1 cellular context compared by ENCODE assay signal in the genomic region with DNA sequence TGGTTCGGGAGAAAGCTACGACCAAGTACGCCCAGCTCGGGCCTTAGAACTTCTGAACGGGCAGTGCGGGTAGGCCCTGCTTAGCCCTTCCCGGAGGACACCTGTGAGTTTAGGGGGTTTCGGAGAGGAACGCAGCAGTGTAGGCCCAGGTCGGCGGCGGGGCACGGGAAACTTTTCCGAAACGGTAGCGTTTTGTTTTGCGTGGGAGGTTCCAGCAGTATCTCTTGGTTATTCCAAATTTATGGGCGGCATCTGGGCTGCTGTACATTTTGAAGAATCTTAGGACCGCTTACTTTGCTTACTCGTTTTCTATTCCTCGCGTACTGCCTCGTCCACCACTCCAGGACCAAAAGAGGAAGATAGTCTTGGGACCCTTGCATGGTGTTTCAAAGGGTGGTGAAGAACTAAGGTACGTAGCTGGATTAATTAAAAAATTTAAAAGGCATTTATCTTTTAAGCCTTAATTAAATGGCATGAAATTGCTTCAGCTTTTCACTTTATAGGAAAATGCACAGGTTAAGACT.
TF ChIP-seq lines count a peak whose summit lies in the region.

No MANE protein-coding gene starts in this region.

TF ChIP-seq in GM12878, 131 proteins besides CTCF, POLR2A, EP300 and RAD21 (continued from another document):
- peak; percentile 30; the same call in 1 of the 2 replicates for TF ChIP-seq MLLT1 (IDR thresholded peaks at IDR 0.05)
- TF ChIP-seq NKRF (conservative IDR thresholded peaks at IDR 0.05): 0 out of 2 replicates have a peak, but pooled peaks have one; percentile 14
- TF ChIP-seq ZBTB40 (IDR thresholded peaks at IDR 0.05; ENCODE audit: borderline replicate concordance): peak; percentile 69; the same call in 1 of the 2 replicates
- TF ChIP-seq GATAD2B (conservative IDR thresholded peaks at IDR 0.05; ENCODE audit: low read depth): peak; percentile 48; the same call in 1 of the 2 replicates
- TF ChIP-seq RAD51 (IDR thresholded peaks at IDR 0.05): no peak
- peak; percentile 71; the same call in 1 of the 2 replicates for TF ChIP-seq LARP7 (IDR thresholded peaks at IDR 0.05)
- TF ChIP-seq FOXK2 (IDR thresholded peaks at IDR 0.05): no peak
- peak; percentile 70 for TF ChIP-seq KLF5 (IDR thresholded peaks at IDR 0.05; ENCODE audit: partially characterized antibody)
- TF ChIP-seq, protein P1, sequence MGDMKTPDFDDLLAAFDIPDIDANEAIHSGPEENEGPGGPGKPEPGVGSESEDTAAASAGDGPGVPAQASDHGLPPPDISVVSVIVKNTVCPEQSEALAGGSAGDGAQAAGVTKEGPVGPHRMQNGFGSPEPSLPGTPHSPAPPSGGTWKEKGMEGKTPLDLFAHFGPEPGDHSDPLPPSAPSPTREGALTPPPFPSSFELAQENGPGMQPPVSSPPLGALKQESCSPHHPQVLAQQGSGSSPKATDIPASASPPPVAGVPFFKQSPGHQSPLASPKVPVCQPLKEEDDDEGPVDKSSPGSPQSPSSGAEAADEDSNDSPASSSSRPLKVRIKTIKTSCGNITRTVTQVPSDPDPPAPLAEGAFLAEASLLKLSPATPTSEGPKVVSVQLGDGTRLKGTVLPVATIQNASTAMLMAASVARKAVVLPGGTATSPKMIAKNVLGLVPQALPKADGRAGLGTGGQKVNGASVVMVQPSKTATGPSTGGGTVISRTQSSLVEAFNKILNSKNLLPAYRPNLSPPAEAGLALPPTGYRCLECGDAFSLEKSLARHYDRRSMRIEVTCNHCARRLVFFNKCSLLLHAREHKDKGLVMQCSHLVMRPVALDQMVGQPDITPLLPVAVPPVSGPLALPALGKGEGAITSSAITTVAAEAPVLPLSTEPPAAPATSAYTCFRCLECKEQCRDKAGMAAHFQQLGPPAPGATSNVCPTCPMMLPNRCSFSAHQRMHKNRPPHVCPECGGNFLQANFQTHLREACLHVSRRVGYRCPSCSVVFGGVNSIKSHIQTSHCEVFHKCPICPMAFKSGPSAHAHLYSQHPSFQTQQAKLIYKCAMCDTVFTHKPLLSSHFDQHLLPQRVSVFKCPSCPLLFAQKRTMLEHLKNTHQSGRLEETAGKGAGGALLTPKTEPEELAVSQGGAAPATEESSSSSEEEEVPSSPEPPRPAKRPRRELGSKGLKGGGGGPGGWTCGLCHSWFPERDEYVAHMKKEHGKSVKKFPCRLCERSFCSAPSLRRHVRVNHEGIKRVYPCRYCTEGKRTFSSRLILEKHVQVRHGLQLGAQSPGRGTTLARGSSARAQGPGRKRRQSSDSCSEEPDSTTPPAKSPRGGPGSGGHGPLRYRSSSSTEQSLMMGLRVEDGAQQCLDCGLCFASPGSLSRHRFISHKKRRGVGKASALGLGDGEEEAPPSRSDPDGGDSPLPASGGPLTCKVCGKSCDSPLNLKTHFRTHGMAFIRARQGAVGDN (IDR thresholded peaks at IDR 0.05): 0 out of 2 replicates have a peak, but pooled peaks have one; percentile 0
- 0 out of 3 replicates have a peak, but pooled peaks have one; percentile 44 for TF ChIP-seq POU2F2 (IDR thresholded peaks at IDR 0.05; ENCODE audit: borderline replicate concordance, low read depth, low read length)
- TF ChIP-seq CBX5 (IDR thresholded peaks at IDR 0.05; ENCODE audit: low read depth): no peak
- 0 out of 2 replicates have a peak, but pooled peaks have one; percentile 23 for TF ChIP-seq MTA2 (IDR thresholded peaks at IDR 0.05; ENCODE audit: low read depth)
- no peak for TF ChIP-seq CHD4 (IDR thresholded peaks at IDR 0.05)
